In the genomic region with DNA sequence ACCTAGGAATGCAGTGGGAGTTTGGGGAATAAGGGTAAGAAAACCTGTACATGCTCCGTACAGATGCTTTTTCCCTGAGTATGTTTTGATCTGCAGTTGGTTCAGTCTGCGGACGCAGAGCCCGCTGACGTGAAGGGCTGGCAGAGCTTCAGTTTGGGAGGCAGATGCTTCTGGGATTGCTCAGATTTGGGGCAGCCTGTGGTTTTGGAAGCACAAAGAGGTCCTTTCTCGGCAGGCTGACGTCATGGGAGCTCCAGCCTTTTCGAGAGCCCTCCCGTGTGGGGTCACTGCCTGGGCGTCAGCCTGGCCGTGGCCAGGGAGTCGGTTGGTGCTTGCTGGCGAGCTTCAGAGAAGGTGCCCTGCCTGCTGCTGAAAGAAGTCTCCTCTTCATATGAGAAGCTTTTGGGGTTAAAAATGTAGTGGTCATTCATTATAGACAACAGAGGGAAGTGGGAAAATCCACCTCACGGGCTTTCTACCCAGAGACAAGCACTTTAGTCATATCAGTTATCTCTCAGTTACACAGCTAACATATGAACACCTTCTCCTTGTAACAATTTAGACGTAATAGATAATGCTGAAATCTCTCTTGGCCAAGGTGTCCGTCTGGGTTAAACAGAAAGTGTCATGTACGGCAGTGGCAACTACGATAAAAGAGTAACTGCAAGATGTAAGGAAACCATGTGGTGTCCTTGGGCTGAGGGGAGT, we compare ENCODE assay signal across 9 cellular contexts. TPM values are rescaled to one million over a fixed set of nuclear protein-coding genes. Genes with fewer than 3 reads are reported as not detected.
DNase-seq lines count a peak whose midpoint lies in the region; ATAC-seq and TF ChIP-seq lines count a peak whose summit lies in the region.
"Had no signal": no experiment of that assay in that cellular context is flagged by ENCODE, and none has a peak within 500 bp of the region (broad histone marks: within the 10 kb centered on the region; RNA-seq: fewer than 3 reads in every experiment).

No MANE protein-coding gene starts in this region.

- POLR2A ChIA-PET in activated CD4-positive, alpha-beta T cell treated with anti-CD3 and anti-CD28 coated beads, Interleukin-2, amount 10 ng/mL, durations not matched to agents 7 days and 5 days (lab: Charles Lee): no interaction called here

- peaks cover 0 to 3% of the 10 kb centered on the region in 2 donors for H3K36me3 ChIP-seq in body of pancreas (replicated peaks in 1 of 2; ENCODE audit: insufficient read depth in 1 of 2, low read depth in 2 of 2)

- no peaks in the 10 kb centered on the region for H3K9me3 ChIP-seq in body of pancreas

- TF ChIP-seq CTCF in body of pancreas (IDR thresholded peaks at IDR 0.05): no peak

- H3K4me1 Mint-ChIP-seq in activated CD4-positive, alpha-beta T cell treated with anti-CD3 and anti-CD28 coated beads, Interleukin-2, amount 10 ng/mL, durations not matched to agents 7 days and 5 days: peaks cover 18% of the 10 kb centered on the region

- H3K27ac ChIP-seq in body of pancreas (no peak overlapping the region), substantia nigra (ENCODE audit: low read depth, low read length, poor library complexity, severe bottlenecking) (peak overlapping the region; percentile 43)
- H3K27ac ChIP-seq: VCaP had no signal

- H3K9me3 Mint-ChIP-seq in activated CD4-positive, alpha-beta T cell treated with anti-CD3 and anti-CD28 coated beads, Interleukin-2, amount 10 ng/mL, durations not matched to agents 7 days and 5 days: no peaks in the 10 kb centered on the region

- H3K4me3 Mint-ChIP-seq in activated CD4-positive, alpha-beta T cell treated with anti-CD3 and anti-CD28 coated beads, Interleukin-2, amount 10 ng/mL, durations not matched to agents 7 days and 5 days: no peak overlapping the region

- H3K4me1 ChIP-seq in body of pancreas: peaks cover 10% of the 10 kb centered on the region

- peaks cover 3% of the 10 kb centered on the region for H3K36me3 Mint-ChIP-seq in activated CD4-positive, alpha-beta T cell treated with anti-CD3 and anti-CD28 coated beads, Interleukin-2, amount 10 ng/mL, durations not matched to agents 7 days and 5 days (ENCODE audit: low read depth)

- H3K27ac Mint-ChIP-seq in activated CD4-positive, alpha-beta T cell treated with anti-CD3 and anti-CD28 coated beads, Interleukin-2, amount 10 ng/mL, durations not matched to agents 7 days and 5 days: no peak overlapping the region

- TF ChIP-seq POLR2A in body of pancreas (IDR thresholded peaks at IDR 0.05): no peak

- CTCF ChIA-PET in activated CD4-positive, alpha-beta T cell treated with anti-CD3 and anti-CD28 coated beads, Interleukin-2, amount 10 ng/mL, durations not matched to agents 7 days and 5 days (lab: Charles Lee): no interaction called here

- intact Hi-C loops in body of pancreas (cut with DNase I): no loop called here

- H3K27me3 Mint-ChIP-seq in activated CD4-positive, alpha-beta T cell treated with anti-CD3 and anti-CD28 coated beads, Interleukin-2, amount 10 ng/mL, durations not matched to agents 7 days and 5 days: no peaks in the 10 kb centered on the region

- DNase-seq in HCEC 1CT (peak; percentile 88), body of pancreas (peak; percentile 35 to 62 (median 52)), inferior parietal cortex (ENCODE audit: extremely low spot score) (peak; percentile 47), substantia nigra (lab: John Stamatoyannopoulos, UW) (peak in 41 of 49 donors; percentile 10 to 94 (median 53)), NCI-H524 (lab: John Stamatoyannopoulos, UW) (no peak), activated gamma-delta T cell treated with Interleukin-2 at 50 U/mL for 16 hours (no peak)
- DNase-seq in activated T-cell treated with anti-CD3 and anti-CD28 coated beads, Interleukin-2, amount 50 U/mL, for 48 hours: no peak
- no peak for DNase-seq in activated CD4-positive, alpha-beta T cell treated with anti-CD3 and anti-CD28 coated beads, Interleukin-2, amount 10 ng/mL, durations not matched to agents 7 days and 5 days

- H3K4me3 ChIP-seq in body of pancreas: no peak overlapping the region

- 79 to 89% methylated on average over 12 to 18 of the region's 18 CpGs for WGBS in body of pancreas, 2 donors

- H3K27me3 ChIP-seq in body of pancreas: no peaks in the 10 kb centered on the region

- ATAC-seq in body of pancreas: peak; percentile 60

RNA-seq across cellular contexts. Expression of a gene that starts 26.8 kb away (rescaled TPM):
- 10 to 100 TPM; 10.9 to 18.9 TPM for total RNA-seq in body of pancreas
- 10 to 100 TPM; 18.0 to 22.1 TPM for total RNA-seq in activated CD4-positive, alpha-beta T cell treated with anti-CD3 and anti-CD28 coated beads, Interleukin-2, amount 10 ng/mL, durations not matched to agents 7 days and 5 days

Comparison
In these comparisons a context has a peak if more than half of its experiments do, and no peak if none do; other contexts are left out.
1. DNase-seq: peak in HCEC 1CT (single experiment), body of pancreas (4 of 4), inferior parietal cortex (single experiment) and substantia nigra (41 of 49); none in NCI-H524 (0 of 2), activated gamma-delta T cell treated with Interleukin-2 at 50 U/mL for 16 hours (single experiment), activated T-cell treated with anti-CD3 and anti-CD28 coated beads, Interleukin-2, amount 50 U/mL, for 48 hours (0 of 2) and activated CD4-positive, alpha-beta T cell treated with anti-CD3 and anti-CD28 coated beads, Interleukin-2, amount 10 ng/mL, durations not matched to agents 7 days and 5 days (single experiment).